ENCODE assay signal across 9 cellular contexts in the genomic region with DNA sequence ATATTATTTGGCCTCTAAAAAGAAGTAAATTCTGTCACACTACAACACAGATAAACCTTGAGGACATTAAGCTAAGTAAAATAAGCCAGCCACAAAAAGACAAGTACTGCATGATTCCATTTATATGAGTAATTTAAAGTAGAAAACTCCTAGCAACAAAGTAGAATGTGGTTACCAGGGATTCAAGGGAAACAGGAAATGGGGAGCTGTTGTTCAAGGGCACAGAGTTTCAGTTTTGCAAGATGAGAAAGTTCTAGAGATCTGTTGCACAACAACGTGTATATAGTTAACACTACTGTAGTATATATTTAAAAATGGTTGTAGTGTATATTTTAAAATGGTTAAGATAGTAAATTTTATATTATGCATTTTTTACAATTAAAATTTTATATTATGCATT. TPM values are rescaled to one million over a fixed set of nuclear protein-coding genes. Genes with fewer than 3 reads are reported as not detected.
A peak's percentile ranks its signal among the peaks of the same experiment; 100 is the strongest.
DNase-seq lines count a peak whose midpoint lies in the region; ATAC-seq and TF ChIP-seq lines count a peak whose summit lies in the region.
"Had no signal": no experiment of that assay in that cellular context is flagged by ENCODE, and none has a peak within 500 bp of the region (broad histone marks: within the 10 kb centered on the region; RNA-seq: fewer than 3 reads in every experiment).

No MANE protein-coding gene starts in this region.

- DNase-seq in DMS53 (lab: John Stamatoyannopoulos, UW) (peak; percentile 2), DMS53 treated with DMSO at 0.1 percent for 48 hours (lab: John Stamatoyannopoulos, UW; ENCODE audit: unreplicated experiment) (no peak), fibroblast of pulmonary artery (ENCODE audit: low read depth) (peak; percentile 97), smooth muscle cell of the brain vasculature (ENCODE audit: low read depth, low spot score) (peak; percentile 23), ureter (ENCODE audit: low spot score) (no peak), lower leg skin (ENCODE audit: low spot score in 2 of 2) (no peak), G401 (ENCODE audit: low spot score) (no peak)
- DNase-seq: effector memory CD4-positive, alpha-beta T cell had no signal

- H3K4me3 ChIP-seq in fibroblast of pulmonary artery (replicated peaks; ENCODE audit: low read depth, low read length) = no peak overlapping the region
- H3K4me3 ChIP-seq in lower leg skin (ENCODE audit: low read depth, poor library complexity, severe bottlenecking) = no peak overlapping the region

- intact Hi-C loops in lower leg skin (cut with DNase I; ENCODE audit: low total_unique reads) = no loop called here

- in situ Hi-C loops in G401 (cut with HindIII; ENCODE audit: low sequenced_read_pairs) = no loop called here

- TF ChIP-seq CTCF in fibroblast of pulmonary artery (IDR thresholded peaks at IDR 0.05; ENCODE audit: low read length, missing control alignments) (no peak), lower leg skin (IDR thresholded peaks at IDR 0.05) (no peak)

- 11 to 20% methylated on average over 1 of the region's 1 CpG for WGBS in lower leg skin, 2 donors

- ATAC-seq in SK-N-SH treated with all-trans-retinoic acid at 6 μM for 48 hours = peak; percentile 93

- no peak for TF ChIP-seq POLR2A in lower leg skin (IDR thresholded peaks at IDR 0.05)

TF ChIP-seq in SK-N-SH treated with all-trans-retinoic acid at 6 μM for 48 hours, 23 proteins besides CTCF, POLR2A, EP300 and RAD21:
- TF ChIP-seq ARNTL (CRISPR knock-in tag; IDR thresholded peaks at IDR 0.05; ENCODE audit: borderline replicate concordance, low read depth) (no peak), ZNF70 (CRISPR knock-in tag; IDR thresholded peaks at IDR 0.05) (no peak), ZC3H10 (CRISPR knock-in tag; IDR thresholded peaks at IDR 0.05) (no peak), PATZ1 (CRISPR knock-in tag; IDR thresholded peaks at IDR 0.05; ENCODE audit: borderline replicate concordance) (no peak), ZFP30 (CRISPR knock-in tag; IDR thresholded peaks at IDR 0.05) (no peak), PPARA (CRISPR knock-in tag; IDR thresholded peaks at IDR 0.05; ENCODE audit: borderline replicate concordance) (no peak), ZNF8 (CRISPR knock-in tag; IDR thresholded peaks at IDR 0.05) (no peak), CREB5 (CRISPR knock-in tag; IDR thresholded peaks at IDR 0.05; ENCODE audit: low read depth) (no peak), ZNF565 (CRISPR knock-in tag; conservative IDR thresholded peaks at IDR 0.05; ENCODE audit: low read depth) (no peak), GLIS3 (CRISPR knock-in tag; IDR thresholded peaks at IDR 0.05) (no peak), ESRRG (CRISPR knock-in tag; IDR thresholded peaks at IDR 0.05) (no peak), RARB (CRISPR knock-in tag; IDR thresholded peaks at IDR 0.05) (no peak), TCF4 (CRISPR knock-in tag; IDR thresholded peaks at IDR 0.05; ENCODE audit: borderline replicate concordance) (no peak), CSDC2 (CRISPR knock-in tag; IDR thresholded peaks at IDR 0.05) (no peak)
- TF ChIP-seq, protein P1, sequence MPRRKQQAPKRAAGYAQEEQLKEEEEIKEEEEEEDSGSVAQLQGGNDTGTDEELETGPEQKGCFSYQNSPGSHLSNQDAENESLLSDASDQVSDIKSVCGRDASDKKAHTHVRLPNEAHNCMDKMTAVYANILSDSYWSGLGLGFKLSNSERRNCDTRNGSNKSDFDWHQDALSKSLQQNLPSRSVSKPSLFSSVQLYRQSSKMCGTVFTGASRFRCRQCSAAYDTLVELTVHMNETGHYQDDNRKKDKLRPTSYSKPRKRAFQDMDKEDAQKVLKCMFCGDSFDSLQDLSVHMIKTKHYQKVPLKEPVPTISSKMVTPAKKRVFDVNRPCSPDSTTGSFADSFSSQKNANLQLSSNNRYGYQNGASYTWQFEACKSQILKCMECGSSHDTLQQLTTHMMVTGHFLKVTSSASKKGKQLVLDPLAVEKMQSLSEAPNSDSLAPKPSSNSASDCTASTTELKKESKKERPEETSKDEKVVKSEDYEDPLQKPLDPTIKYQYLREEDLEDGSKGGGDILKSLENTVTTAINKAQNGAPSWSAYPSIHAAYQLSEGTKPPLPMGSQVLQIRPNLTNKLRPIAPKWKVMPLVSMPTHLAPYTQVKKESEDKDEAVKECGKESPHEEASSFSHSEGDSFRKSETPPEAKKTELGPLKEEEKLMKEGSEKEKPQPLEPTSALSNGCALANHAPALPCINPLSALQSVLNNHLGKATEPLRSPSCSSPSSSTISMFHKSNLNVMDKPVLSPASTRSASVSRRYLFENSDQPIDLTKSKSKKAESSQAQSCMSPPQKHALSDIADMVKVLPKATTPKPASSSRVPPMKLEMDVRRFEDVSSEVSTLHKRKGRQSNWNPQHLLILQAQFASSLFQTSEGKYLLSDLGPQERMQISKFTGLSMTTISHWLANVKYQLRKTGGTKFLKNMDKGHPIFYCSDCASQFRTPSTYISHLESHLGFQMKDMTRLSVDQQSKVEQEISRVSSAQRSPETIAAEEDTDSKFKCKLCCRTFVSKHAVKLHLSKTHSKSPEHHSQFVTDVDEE (CRISPR knock-in tag; IDR thresholded peaks at IDR 0.05) = no peak

RNA-seq across cellular contexts. Expression of gene SEC31A, which starts 25.4 kb away (rescaled TPM):
- 239 TPM for total RNA-seq in ureter
- total RNA-seq in lower leg skin = 100 to 1,000 TPM; 100 to 166 (median 118) TPM
- 81.4 and 122 TPM in 2 replicates for total RNA-seq in G401 (2014; rRNA removed; shearing (Covaris generic))

RNA-seq across cellular contexts. Expression of gene THAP9, which starts 34.9 kb away (rescaled TPM):
- total RNA-seq in ureter (6.5 TPM), lower leg skin (1 to 10 TPM; 3.2 to 3.8 (median 3.5) TPM)
- 5.9 and 7.0 TPM in 2 replicates for total RNA-seq in G401 (2014; rRNA removed; shearing (Covaris generic))

Comparison
In these comparisons a context has a peak if more than half of its experiments do, and no peak if none do; other contexts are left out.
1. DNase-seq: peak in DMS53 (single experiment), fibroblast of pulmonary artery (single experiment) and smooth muscle cell of the brain vasculature (single experiment); none in DMS53 treated with DMSO at 0.1 percent for 48 hours (single experiment), ureter (single experiment), lower leg skin (0 of 2) and G401 (single experiment).